ENCODE assay signal across 17 cellular contexts in the genomic region with DNA sequence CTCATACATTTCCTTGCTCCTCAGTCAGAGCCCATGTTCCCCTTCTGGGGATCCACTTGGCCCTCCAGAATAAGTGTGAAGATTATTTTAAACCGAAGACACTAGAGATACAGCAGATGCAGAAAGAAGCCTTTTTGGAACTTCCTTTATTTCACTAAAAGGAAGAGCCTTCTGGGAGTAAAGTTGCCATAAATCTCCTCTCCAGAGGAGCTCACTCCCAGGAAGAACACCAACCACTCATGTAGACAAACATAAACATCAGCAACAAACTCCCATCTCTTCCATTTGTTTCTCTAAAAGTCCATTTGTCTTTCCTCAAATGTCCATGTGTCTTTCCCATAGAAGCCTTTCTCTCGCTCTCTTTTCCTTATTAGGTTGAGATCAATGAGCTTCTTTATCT.
DNase-seq lines count a peak whose midpoint lies in the region; ATAC-seq and TF ChIP-seq lines count a peak whose summit lies in the region.
"Had no signal": no experiment of that assay in that cellular context is flagged by ENCODE, and none has a peak within 500 bp of the region (broad histone marks: within the 10 kb centered on the region; RNA-seq: fewer than 3 reads in every experiment).

No MANE protein-coding gene starts in this region.

- H3K27me3 ChIP-seq in SU-DHL-6 (ENCODE audit: low read length) = no peaks in the 10 kb centered on the region

- no peaks in the 10 kb centered on the region for H3K36me3 Mint-ChIP-seq in naive B cell
- H3K36me3 Mint-ChIP-seq in activated naive CD4-positive, alpha-beta T cell treated with anti-CD3 and anti-CD28 coated beads for 36 hours (ENCODE audit: low read depth) = no peaks in the 10 kb centered on the region

- H3K4me3 Mint-ChIP-seq in naive B cell = peak overlapping the region in 2 of 8 donors; percentile 12 to 69
- no peak overlapping the region for H3K4me3 Mint-ChIP-seq in activated naive CD4-positive, alpha-beta T cell treated with anti-CD3 and anti-CD28 coated beads for 36 hours
- H3K4me3 Mint-ChIP-seq: HFFc6 had no signal

- CTCF ChIA-PET in activated naive CD4-positive, alpha-beta T cell treated with anti-CD3 and anti-CD28 coated beads for 36 hours (lab: Charles Lee) = interaction anchor here (0.8 kb wide), 1 partner anchor 104 kb away, joined by 3 read pairs; no protein-coding TSS in a partner anchor

- no peak overlapping the region for H2AFZ ChIP-seq in SU-DHL-6 (ENCODE audit: low read depth, low read length, severe bottlenecking)

- 0 out of 2 replicates have a peak, but pooled peaks cover 10% of the 10 kb centered on the region for H3K36me3 ChIP-seq in SU-DHL-6 (ENCODE audit: low read length)

- ATAC-seq in naive B cell (ENCODE audit: low read depth in 2 of 2) (no peak), left ventricle myocardium superior (no peak), GM19351 (IDR thresholded peaks at IDR 0.05; ENCODE audit: unreplicated experiment) (no peak)

- peak overlapping the region; percentile 58 for H3K4me2 ChIP-seq in SU-DHL-6 (ENCODE audit: low read depth, low read length, poor library complexity, severe bottlenecking)

- peaks cover 22% of the 10 kb centered on the region for H3K79me2 ChIP-seq in SU-DHL-6 (ENCODE audit: insufficient read depth, low read length)

- no peaks in the 10 kb centered on the region for H3K27me3 Mint-ChIP-seq in naive B cell
- no peaks in the 10 kb centered on the region for H3K27me3 Mint-ChIP-seq in activated naive CD4-positive, alpha-beta T cell treated with anti-CD3 and anti-CD28 coated beads for 36 hours (ENCODE audit: low read depth)

- DNase-seq in SIG-M5 treated with dmso at 0.1 percent for 504 hours (lab: John Stamatoyannopoulos, UW; ENCODE audit: unreplicated experiment) = peak; percentile 27
- no peak for DNase-seq in SIG-M5 (lab: John Stamatoyannopoulos, UW)
- no peak for DNase-seq in naive B cell
- DNase-seq in left ventricle myocardium superior = no peak
- DNase-seq in amniotic stem cell (lab: John Stamatoyannopoulos, UW) = no peak
- no peak for DNase-seq in activated naive CD4-positive, alpha-beta T cell treated with anti-CD3 and anti-CD28 coated beads for 36 hours
- DNase-seq: Calu3, DMS79, GOT3, HFFc6, NCI-H1092 treated with DMSO at 0.1 percent for 48 hours, NCI-H1694 treated with DMSO at 0.1 percent for 48 hours, NCI-H446, SHP77 treated with DMSO at 0.1 percent for 48 hours had no signal

- TF ChIP-seq CTCF in SU-DHL-6 (IDR thresholded peaks at IDR 0.05; ENCODE audit: insufficient read depth, low read length, poor library complexity, severe bottlenecking) = no peak

- H3K27ac Mint-ChIP-seq in naive B cell = peak overlapping the region in 4 of 6 donors; percentile 24 to 83 (median 52)
- no peak overlapping the region for H3K27ac Mint-ChIP-seq in activated naive CD4-positive, alpha-beta T cell treated with anti-CD3 and anti-CD28 coated beads for 36 hours
- H3K27ac Mint-ChIP-seq: HFFc6 had no signal

- no peaks in the 10 kb centered on the region for H4K20me1 ChIP-seq in SU-DHL-6 (ENCODE audit: low read depth, low read length)

- intact Hi-C loops in left ventricle myocardium superior (cut with micrococcal nuclease) = no loop called here
- intact Hi-C loops in activated naive CD4-positive, alpha-beta T cell treated with anti-CD3 and anti-CD28 coated beads for 36 hours (cut with micrococcal nuclease) = no loop called here

- H3K4me3 ChIP-seq in SU-DHL-6 (ENCODE audit: insufficient read depth, low read length, poor library complexity, severe bottlenecking) = no peak overlapping the region

- peaks cover 61 to 77% (median 63%) of the 10 kb centered on the region in 3 donors for H3K4me1 Mint-ChIP-seq in naive B cell
- H3K4me1 Mint-ChIP-seq in activated naive CD4-positive, alpha-beta T cell treated with anti-CD3 and anti-CD28 coated beads for 36 hours (ENCODE audit: low read depth) = no peaks in the 10 kb centered on the region

- peaks cover 92% of the 10 kb centered on the region for H3F3A ChIP-seq in SU-DHL-6 (ENCODE audit: insufficient read depth)

- H3K9me2 ChIP-seq in SU-DHL-6 (replicated peaks; ENCODE audit: insufficient read depth, low read length) = no peaks in the 10 kb centered on the region

- peak overlapping the region; percentile 64 for H3K9ac ChIP-seq in SU-DHL-6 (ENCODE audit: low read length)

- H3K9me3 Mint-ChIP-seq in naive B cell = peaks cover 0 to 3% (median 0%) of the 10 kb centered on the region in 7 donors
- no peaks in the 10 kb centered on the region for H3K9me3 Mint-ChIP-seq in activated naive CD4-positive, alpha-beta T cell treated with anti-CD3 and anti-CD28 coated beads for 36 hours
- H3K9me3 Mint-ChIP-seq: HFFc6 had no signal

- H3K27ac ChIP-seq in SU-DHL-6 (ENCODE audit: low read depth, low read length) = peak overlapping the region; percentile 99
- H3K27ac ChIP-seq: HL-60 had no signal

- no peaks in the 10 kb centered on the region for H3K9me3 ChIP-seq in SU-DHL-6 (ENCODE audit: insufficient read depth, low read length)
